ENCODE assay signal across 6 cellular contexts in the genomic region with DNA sequence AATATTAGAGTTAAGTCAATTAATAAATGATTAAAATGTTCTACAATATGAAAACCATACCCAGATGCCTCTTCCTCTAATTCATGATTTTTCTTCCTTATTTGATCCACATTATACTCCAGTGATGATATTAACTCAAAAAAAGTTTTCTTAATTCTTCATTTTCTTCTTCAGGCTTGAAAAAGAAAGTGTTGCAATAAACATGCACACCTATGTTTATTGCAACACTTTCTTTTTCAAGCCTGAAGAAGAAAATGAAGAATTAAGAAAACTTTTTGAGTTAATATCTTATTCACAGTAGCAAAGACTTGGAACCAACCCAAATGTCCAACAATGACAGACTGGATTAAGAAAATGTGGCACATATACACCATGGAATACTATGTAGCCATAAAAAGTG.
DNase-seq lines count a peak whose midpoint lies in the region; ATAC-seq, FAIRE-seq and TF ChIP-seq lines count a peak whose summit lies in the region.
"Not testable (repeated sequence)": the region's sequence is repeated elsewhere in the genome, so short reads cannot be mapped to it uniquely, and the experiment has no call there.

No MANE protein-coding gene starts in this region.

- not testable (repeated sequence) for H3K9ac ChIP-seq in K562 (ENCODE audit: insufficient read depth in 1 of 2, low read depth in 2 of 2, low read length in 2 of 2)

- TF ChIP-seq EP300 in K562 (IDR thresholded peaks at IDR 0.05; ENCODE audit: low read length), result not testable (repeated sequence)

- in situ Hi-C loops in K562 (cut with MboI), result not testable (repeated sequence)

- DNase-seq in K562 (ENCODE audit: extremely low read depth in 1 of 4, low spot score in 3 of 4); small intestine: not testable (repeated sequence)

- H3K27me3 ChIP-seq in K562 (ENCODE audit: control insufficient read depth in 2 of 2, insufficient read depth in 2 of 2, low read length in 2 of 2); small intestine (ENCODE audit: control insufficient read depth in 2 of 2, insufficient read depth in 2 of 2, low read length in 2 of 2): not testable (repeated sequence)

- not testable (repeated sequence) for TF ChIP-seq CTCF in HEK293 (tag by site-specific recombination; IDR thresholded peaks at IDR 0.05); K562 (IDR thresholded peaks at IDR 0.05 in 2 of 3, conservative IDR thresholded peaks at IDR 0.05 in 1 of 3; ENCODE audit: insufficient read depth in 2 of 3, low read depth in 1 of 3, low read length in 3 of 3)

- TF ChIP-seq POLR2A in K562 (conservative IDR thresholded peaks at IDR 0.05), result not testable (repeated sequence)

- not testable (repeated sequence) for H3K4me1 ChIP-seq in HEK293 (ENCODE audit: control insufficient read depth, insufficient read depth, low read length); K562 (replicated peaks in 1 of 2; ENCODE audit: control insufficient read depth in 2 of 2, insufficient read depth in 2 of 2, low read length in 2 of 2); small intestine (ENCODE audit: control insufficient read depth in 2 of 2, insufficient read depth in 1 of 2, low read depth in 1 of 2, low read length in 1 of 2)

- intact Hi-C loops in K562 (cut with micrococcal nuclease), result loop anchor here (5.0 kb wide), 1 partner anchor 146 kb away; no protein-coding TSS in a partner anchor

- FAIRE-seq in A204.1 (lab: Jason Lieb, UNC) (peak; percentile 43), G401.6 (lab: Jason Lieb, UNC) (peak; percentile 78), endometrium (lab: Jason Lieb, UNC) (peak; percentile 60), small intestine (lab: Jason Lieb, UNC) (peak; percentile 36)
- not testable (repeated sequence) for FAIRE-seq in K562 (lab: Jason Lieb, UNC)

- not testable (repeated sequence) for TF ChIP-seq RAD21 in K562 (CRISPR knock-in tag; conservative IDR thresholded peaks at IDR 0.05 in 1 of 2, IDR thresholded peaks at IDR 0.05 in 1 of 2)

- not testable (repeated sequence) for H3K79me2 ChIP-seq in K562 (ENCODE audit: control insufficient read depth, insufficient read depth, low read length)

- POLR2A ChIA-PET in HEK293 (lab: Yijun Ruan, JAX), result interaction anchor here (0.7 kb wide), 1 partner anchor 18 kb away, joined by 4 read pairs; no protein-coding TSS in a partner anchor
- POLR2A ChIA-PET in K562 (lab: Yijun Ruan, JAX), result not testable (repeated sequence)

- not testable (repeated sequence) for H4K20me1 ChIP-seq in K562 (replicated peaks; ENCODE audit: control insufficient read depth, insufficient read depth, low read length)

- CTCF ChIA-PET in HEK293 (lab: Yijun Ruan, JAX); K562 (lab: Yijun Ruan, JAX; ENCODE audit: low intra/inter-chr PET ratio): not testable (repeated sequence)

- not testable (repeated sequence) for H3K36me3 ChIP-seq in HEK293 (ENCODE audit: control insufficient read depth in 2 of 2, insufficient read depth in 1 of 2, low read length in 2 of 2); K562 (ENCODE audit: control insufficient read depth, insufficient read depth, low read length); small intestine (ENCODE audit: control insufficient read depth in 2 of 2, insufficient read depth in 2 of 2, low read length in 2 of 2)

- not testable (repeated sequence) for ATAC-seq in K562

- H3K27ac ChIP-seq in HEK293 (ENCODE audit: extremely low read depth, low read depth, low read length); K562 (ENCODE audit: extremely low read depth, low read depth, low read length); small intestine (ENCODE audit: low read depth in 1 of 2, low read length in 1 of 2): not testable (repeated sequence)

- H3K9me1 ChIP-seq in K562 (ENCODE audit: control insufficient read depth, insufficient read depth, low read length), result not testable (repeated sequence)

- BruUV-seq in K562 (replicated peaks; lab: Mats Ljungman, UMichigan), result not testable (repeated sequence)

- H3K4me3 ChIP-seq in HEK293 (ENCODE audit: low read depth, low read length); K562; small intestine (ENCODE audit: low read depth in 1 of 2, low read length in 2 of 2): not testable (repeated sequence)

- not testable (repeated sequence) for H3K9me3 ChIP-seq in HEK293 (ENCODE audit: control insufficient read depth, insufficient read depth, low read depth, low read length); K562 (replicated peaks; ENCODE audit: control insufficient read depth, insufficient read depth, low read depth, low read length); small intestine (ENCODE audit: control insufficient read depth, low read depth)

- not testable (repeated sequence) for H2AFZ ChIP-seq in K562 (ENCODE audit: low read depth, low read length)

- H3K4me2 ChIP-seq in K562 (ENCODE audit: insufficient read depth, low read length), result not testable (repeated sequence)

TF ChIP-seq in HEK293, 187 proteins besides CTCF, POLR2A, EP300 and RAD21:
- TF ChIP-seq ZNF146 (tag by site-specific recombination; IDR thresholded peaks at IDR 0.05), result peak; percentile 88; the same call in 1 of the 2 replicates

TF ChIP-seq in K562, 482 proteins besides CTCF, POLR2A, EP300 and RAD21:
- peak; percentile 64; the same call in 1 of the 2 replicates for TF ChIP-seq CEBPB (tag; IDR thresholded peaks at IDR 0.05)
- not testable (repeated sequence) for TF ChIP-seq CEBPG (CRISPR knock-in tag; IDR thresholded peaks at IDR 0.05)
- TF ChIP-seq CEBPG (tag; conservative IDR thresholded peaks at IDR 0.05 in 1 of 2, IDR thresholded peaks at IDR 0.05 in 1 of 2), result peak in 1 of 2 experiments; percentile 55; a peak in 2 of 4 replicates
